20 cellular contexts compared by ENCODE assay signal in genomic region chr14:102532204-102532658, GRCh38. TPM values are rescaled to one million over a fixed set of nuclear protein-coding genes. Genes with fewer than 3 reads are reported as not detected.
A peak's percentile ranks its signal among the peaks of the same experiment; 100 is the strongest.
DNase-seq lines count a peak whose midpoint lies in the region; ATAC-seq, FAIRE-seq and TF ChIP-seq lines count a peak whose summit lies in the region.
"Had no signal": no experiment of that assay in that cellular context is flagged by ENCODE, and none has a peak within 500 bp of the region (broad histone marks: within the 10 kb centered on the region; RNA-seq: fewer than 3 reads in every experiment).

No MANE protein-coding gene starts in this region.

- H3K27me3 ChIP-seq in PC-3 (ENCODE audit: low read length) (no peaks in the 10 kb centered on the region), H1 (replicated peaks in 1 of 4; ENCODE audit: control insufficient read depth in 3 of 4, extremely low read depth in 1 of 4, insufficient read depth in 3 of 4, low read length in 3 of 4) (no peaks in the 10 kb centered on the region), mesenchymal stem cell (ENCODE audit: control insufficient read depth in 1 of 2, insufficient read depth in 1 of 2, low read length in 2 of 2) (no peaks in the 10 kb centered on the region)
- H3K27me3 ChIP-seq: dorsolateral prefrontal cortex, gastroesophageal sphincter had no signal

- DNase-seq in ELR (ENCODE audit: low read depth): peak; percentile 39
- DNase-seq in PC-3: peak; percentile 68
- no peak for DNase-seq in H1 (ENCODE audit: low read depth in 1 of 2, low spot score in 2 of 2)
- no peak for DNase-seq in mesenchymal stem cell
- no peak for DNase-seq in HuH-7.5 (ENCODE audit: low spot score)
- no peak for DNase-seq in cerebellar cortex (ENCODE audit: low spot score)
- no peak for DNase-seq in NCI-H524 treated with DMSO at 0.1 percent for 48 hours (lab: John Stamatoyannopoulos, UW)
- DNase-seq: activated CD4-positive, alpha-beta T cell treated with anti-CD3 and anti-CD28 coated beads for 1 hour; activated naive CD4-positive, alpha-beta T cell treated with Interleukin-2 at 50 U/mL for 16 hours; activated T-cell treated with anti-CD3 and anti-CD28 coated beads, Interleukin-2, amount 50 U/mL, for 48 hours; central memory CD4-positive, alpha-beta T cell; DMS53; dorsolateral prefrontal cortex; GF-D8; lower lobe of right lung; NCI-H1436 treated with DMSO at 0.1 percent for 48 hours; NCI-H526; SHP77; SW 1271 had no signal

- H3K14ac ChIP-seq in H1 (ENCODE audit: insufficient read length): no peak overlapping the region
- H3K14ac ChIP-seq in mesenchymal stem cell (ENCODE audit: low read length in 2 of 2): no peak overlapping the region

- H3K18ac ChIP-seq in H1 (ENCODE audit: extremely low read depth, low read length) (no peak overlapping the region), mesenchymal stem cell (ENCODE audit: low read depth in 1 of 2, low read length in 2 of 2) (no peak overlapping the region)

- H3K4me3 ChIP-seq in PC-3 (ENCODE audit: low read length) (no peak overlapping the region), H1 (ENCODE audit: extremely low read depth in 1 of 4, insufficient read depth in 2 of 4, low read depth in 3 of 4, low read length in 4 of 4) (no peak overlapping the region), mesenchymal stem cell (ENCODE audit: insufficient read depth in 1 of 2, low read depth in 1 of 2, low read length in 2 of 2) (no peak overlapping the region)
- H3K4me3 ChIP-seq: dorsolateral prefrontal cortex, gastroesophageal sphincter, lower lobe of right lung had no signal

- ATAC-seq in PC-3: peak; percentile 14; the same call in 1 of the 2 replicates
- ATAC-seq: gastroesophageal sphincter, lower lobe of right lung had no signal

- H3K23me2 ChIP-seq in H1 (ENCODE audit: low read depth, low read length): no peaks in the 10 kb centered on the region

- H3K23ac ChIP-seq in H1 (ENCODE audit: insufficient read length): no peak overlapping the region
- H3K23ac ChIP-seq in mesenchymal stem cell (ENCODE audit: low read length in 2 of 2): no peak overlapping the region

- no peak overlapping the region for H2BK20ac ChIP-seq in H1 (ENCODE audit: low read length)

- H4K91ac ChIP-seq in H1 (replicated peaks; ENCODE audit: insufficient read length, low read length) (no peak overlapping the region), mesenchymal stem cell (ENCODE audit: low read length) (no peak overlapping the region)

- no TSS peak for BruUV-seq in PC-3 (replicated peaks; lab: Mats Ljungman, UMichigan)

- H2BK5ac ChIP-seq in H1 (ENCODE audit: low read depth, low read length) (no peak overlapping the region), mesenchymal stem cell (ENCODE audit: low read depth, low read length, poor library complexity, severe bottlenecking) (no peak overlapping the region)

- POLR2A ChIA-PET in PC-3 (lab: Charles Lee; ENCODE audit: unreplicated experiment) (interaction anchor here (0.7 kb wide), 1 partner anchor 64 kb away, joined by 4 read pairs; no protein-coding TSS in a partner anchor), H1 (lab: Charles Lee; ENCODE audit: partially characterized antibody) (interaction anchor here (2.2 kb wide), 1 partner anchor 23 kb away, joined by 7 read pairs; no protein-coding TSS in a partner anchor)

- TF ChIP-seq POLR2A in H1 (IDR thresholded peaks at IDR 0.05; ENCODE audit: control extremely low read depth in 1 of 2, low read depth in 2 of 2, low read length in 2 of 2): no peak

- H4K20me1 ChIP-seq in PC-3 (ENCODE audit: low read length) (no peaks in the 10 kb centered on the region), H1 (replicated peaks in 1 of 2; ENCODE audit: control insufficient read depth in 1 of 2, insufficient read depth in 2 of 2, low read length in 2 of 2) (no peaks in the 10 kb centered on the region)

- H3K27ac ChIP-seq in PC-3 (ENCODE audit: low read length): 0 out of 2 replicates have a peak overlapping the region, but pooled peaks have one; percentile 0
- H3K27ac ChIP-seq in H1 (ENCODE audit: low read depth, low read length): no peak overlapping the region
- H3K27ac ChIP-seq in mesenchymal stem cell (ENCODE audit: low read length, poor library complexity, severe bottlenecking): no peak overlapping the region
- H3K27ac ChIP-seq: dorsolateral prefrontal cortex, gastroesophageal sphincter had no signal

- H2BK120ac ChIP-seq in H1 (replicated peaks; ENCODE audit: low read depth, low read length) (no peak overlapping the region), mesenchymal stem cell (ENCODE audit: low read depth, low read length) (no peak overlapping the region)

- no peak for TF ChIP-seq EP300 in H1 (IDR thresholded peaks at IDR 0.05; ENCODE audit: borderline replicate concordance in 1 of 2, low read depth in 2 of 2, low read length in 2 of 2)

- TF ChIP-seq RAD21 in H1 (IDR thresholded peaks at IDR 0.05 in 1 of 2, conservative IDR thresholded peaks at IDR 0.05 in 1 of 2; ENCODE audit: low read depth in 2 of 2, low read length in 2 of 2): no peak

- peaks cover 19% of the 10 kb centered on the region for H3K4me1 ChIP-seq in PC-3 (ENCODE audit: insufficient read depth, low read length)
- H3K4me1 ChIP-seq in H1 (replicated peaks in 1 of 4; ENCODE audit: control insufficient read depth in 3 of 4, insufficient read depth in 4 of 4, low read length in 3 of 4): no peaks in the 10 kb centered on the region
- peaks cover 6% of the 10 kb centered on the region for H3K4me1 ChIP-seq in mesenchymal stem cell (ENCODE audit: control insufficient read depth, insufficient read depth, low read depth, low read length)
- H3K4me1 ChIP-seq: gastroesophageal sphincter had no signal

- no peak overlapping the region for H3K56ac ChIP-seq in H1 (replicated peaks; ENCODE audit: insufficient read length, low read depth, low read length)

- H3K4me2 ChIP-seq in PC-3 (ENCODE audit: low read length) (no peak overlapping the region), H1 (ENCODE audit: insufficient read depth in 1 of 2, low read depth in 2 of 2, low read length in 2 of 2) (no peak overlapping the region), mesenchymal stem cell (ENCODE audit: low read length, poor library complexity, severe bottlenecking) (no peak overlapping the region)

- H2BK15ac ChIP-seq in H1 (ENCODE audit: low read length): peak overlapping the region; percentile 40; the same call in 1 of the 2 replicates
- H2BK15ac ChIP-seq in mesenchymal stem cell (ENCODE audit: low read depth, poor library complexity, severe bottlenecking): no peak overlapping the region

- no peaks in the 10 kb centered on the region for H3K9me3 ChIP-seq in PC-3 (ENCODE audit: low read length)
- no peaks in the 10 kb centered on the region for H3K9me3 ChIP-seq in H1 (ENCODE audit: insufficient read depth in 2 of 2, low read depth in 1 of 2, low read length in 1 of 2)
- H3K9me3 ChIP-seq in mesenchymal stem cell (ENCODE audit: control insufficient read depth, low read length): no peaks in the 10 kb centered on the region
- H3K9me3 ChIP-seq: gastroesophageal sphincter, lower lobe of right lung had no signal

- WGBS in H1 (ENCODE audit: extremely low coverage in 1 of 2, insufficient coverage in 1 of 2, insufficient read length in 1 of 2, insufficient replicate concordance in 2 of 2, low coverage in 1 of 2, low lambda C conversion rate in 2 of 2, missing lambda C conversion rate in 1 of 2), 2 experiments: 85% methylated on average over 3 of the region's 3 CpGs; no CpG with 5 or more reads in 1 of the 2 experiments
- 78% methylated on average over 3 of the region's 3 CpGs for WGBS in mesenchymal stem cell

- H2AFZ ChIP-seq in PC-3 (ENCODE audit: low read length) (peak overlapping the region; percentile 18; the same call in 1 of the 2 replicates), H1 (ENCODE audit: low read length) (no peak overlapping the region), mesenchymal stem cell (ENCODE audit: low read depth, low read length) (no peak overlapping the region)

- no peak overlapping the region for H4K8ac ChIP-seq in H1 (ENCODE audit: extremely low read depth, insufficient read depth, low read length)
- H4K8ac ChIP-seq in mesenchymal stem cell (ENCODE audit: low read length): peak overlapping the region; percentile 15

- no peaks in the 10 kb centered on the region for H3F3A ChIP-seq in PC-3 (ENCODE audit: low read length, unreplicated experiment)

- TF ChIP-seq CTCF in PC-3 (conservative IDR thresholded peaks at IDR 0.05; ENCODE audit: low read depth, low read length) (no peak), H1 (IDR thresholded peaks at IDR 0.05; ENCODE audit: control extremely low read depth in 1 of 3, insufficient read depth in 1 of 3, low read depth in 1 of 3, low read length in 3 of 3) (no peak)

- H3K79me1 ChIP-seq in H1 (ENCODE audit: low read depth, low read length) (no peaks in the 10 kb centered on the region), mesenchymal stem cell (replicated peaks; ENCODE audit: low read length, poor library complexity, severe bottlenecking) (no peaks in the 10 kb centered on the region)

- no peaks in the 10 kb centered on the region for H3K9me2 ChIP-seq in PC-3 (replicated peaks; ENCODE audit: low read length)

- CTCF ChIA-PET in PC-3 (lab: Charles Lee): no interaction called here
- CTCF ChIA-PET in H1 (lab: Charles Lee; ENCODE audit: partially characterized antibody): interaction anchor here (0.7 kb wide), 2 partner anchors 58 to 83 kb away, joined by 3 read pairs; no protein-coding TSS in a partner anchor

- no peaks in the 10 kb centered on the region for H3K36me3 ChIP-seq in PC-3 (ENCODE audit: low read depth, low read length)
- no peaks in the 10 kb centered on the region for H3K36me3 ChIP-seq in H1 (ENCODE audit: control insufficient read depth in 2 of 4, insufficient read depth in 4 of 4, low read length in 3 of 4)
- H3K36me3 ChIP-seq in mesenchymal stem cell (ENCODE audit: control insufficient read depth in 1 of 2, insufficient read depth in 2 of 2, low read depth in 1 of 2, low read length in 2 of 2): no peaks in the 10 kb centered on the region
- H3K36me3 ChIP-seq: gastroesophageal sphincter, lower lobe of right lung had no signal

- no peak overlapping the region for H3K4ac ChIP-seq in H1 (replicated peaks; ENCODE audit: insufficient read length, low read depth, low read length)
- peak overlapping the region in 1 of 2 experiments; percentile 24 for H3K4ac ChIP-seq in mesenchymal stem cell (ENCODE audit: low read depth in 1 of 2, low read length in 2 of 2)

- no peak for FAIRE-seq in H1 (lab: Jason Lieb, UNC)

- intact Hi-C loops in PC-3 (cut with micrococcal nuclease): no loop called here

- no peak overlapping the region for H4K5ac ChIP-seq in H1 (ENCODE audit: insufficient read length, low read depth, low read length)

- no peak overlapping the region for H3K9ac ChIP-seq in PC-3 (ENCODE audit: low read length)
- no peak overlapping the region for H3K9ac ChIP-seq in H1 (replicated peaks in 1 of 4; ENCODE audit: extremely low read depth in 1 of 4, low read depth in 3 of 4, low read length in 3 of 4)
- H3K9ac ChIP-seq in mesenchymal stem cell (ENCODE audit: low read length): no peak overlapping the region

- H2BK12ac ChIP-seq in H1 (ENCODE audit: low read depth, low read length): no peak overlapping the region; the same call in 1 of the 2 replicates
- no peak overlapping the region for H2BK12ac ChIP-seq in mesenchymal stem cell (ENCODE audit: low read length in 2 of 2)

- no peaks in the 10 kb centered on the region for H3K79me2 ChIP-seq in PC-3 (ENCODE audit: low read length)
- no peaks in the 10 kb centered on the region for H3K79me2 ChIP-seq in H1 (ENCODE audit: control insufficient read depth in 1 of 2, insufficient read depth in 2 of 2, low read length in 2 of 2)

- 0 out of 2 replicates have a peak overlapping the region, but pooled peaks have one; percentile 82 for H2AK5ac ChIP-seq in H1 (ENCODE audit: low read depth, low read length)
- H2AK5ac ChIP-seq in mesenchymal stem cell (ENCODE audit: low read length, severe bottlenecking): no peak overlapping the region

RNA-seq across cellular contexts. Expression of gene ANKRD9, which starts 22.7 kb away (rescaled TPM):
- 52.6 and 87.6 TPM in 2 replicates for total RNA-seq in PC-3 (2014; rRNA removed)
- 35.0 and 37.0 TPM in 2 replicates for total RNA-seq in H1 (2021; fragmentation: NEBNext Ultra II Directional; extraction: Animal tissue kit (Norgen Biotek cat#: 25700))
- 41.8 and 47.5 TPM in 2 replicates for polyA plus RNA-seq in H1 (2011; rRNA removed)
- polyA plus RNA-seq in H1 (2011; cell fraction: cytosol; rRNA removed): 59.7 TPM
- polyA plus RNA-seq in H1 (2011; cell fraction: nucleus; rRNA removed): 105 TPM
- polyA plus RNA-seq in H1 (2012, experiment 1 of 2): 16.8 to 27.7 TPM (median 25.7 TPM) in 4 replicates
- 11.8 TPM for polyA plus RNA-seq in H1 (2012, experiment 2 of 2)
- 20.3 TPM for polyA plus RNA-seq in H1 (2013, experiment 1 of 2)
- polyA plus RNA-seq in H1 (2013, experiment 2 of 2): 18.9 TPM
- polyA minus RNA-seq in H1 (2011; rRNA and poly(A)+ RNA removed): 7.0 and 8.6 TPM in 2 replicates
- polyA minus RNA-seq in H1 (2011; cell fraction: cytosol; rRNA and poly(A)+ RNA removed): 22.1 TPM
- polyA minus RNA-seq in H1 (2011; cell fraction: nucleus; rRNA and poly(A)+ RNA removed): 26.5 TPM
- polyA plus RNA-seq in mesenchymal stem cell (2013, experiment 1 of 2): 10.3 TPM
- 10.2 TPM for polyA plus RNA-seq in mesenchymal stem cell (2013, experiment 2 of 2)

Comparison
In these comparisons a context has a peak if more than half of its experiments do, and no peak if none do; other contexts are left out.
1. DNase-seq: peak in ELR (single experiment) and PC-3 (single experiment); none in H1 (0 of 2), mesenchymal stem cell (single experiment), HuH-7.5 (single experiment), cerebellar cortex (single experiment) and NCI-H524 treated with DMSO at 0.1 percent for 48 hours (single experiment).